In genomic region chr11:124875401-124875800, GRCh38 we compare ENCODE assay signal across 1 cellular context.
TF ChIP-seq lines count a peak whose summit lies in the region.

No MANE protein-coding gene starts in this region.

TF ChIP-seq in H1, 55 proteins besides CTCF, POLR2A, EP300 and RAD21:
- TF ChIP-seq BCL11A (IDR thresholded peaks at IDR 0.05; ENCODE audit: low read depth in 2 of 2, low read length in 2 of 2) (no peak), RFX5 (IDR thresholded peaks at IDR 0.05; ENCODE audit: borderline replicate concordance, low read depth, low read length) (no peak), EZH2 (IDR thresholded peaks at IDR 0.05; ENCODE audit: low read depth, low read length, severe bottlenecking) (no peak), GABPA (IDR thresholded peaks at IDR 0.05; ENCODE audit: borderline replicate concordance, insufficient read depth, low read length) (no peak), JUND (IDR thresholded peaks at IDR 0.05; ENCODE audit: low read length) (no peak), JUN (IDR thresholded peaks at IDR 0.05; ENCODE audit: low read depth, low read length) (no peak), SIX5 (IDR thresholded peaks at IDR 0.05; ENCODE audit: low read depth, low read length) (no peak), POLR2AphosphoS5 (IDR thresholded peaks at IDR 0.05; ENCODE audit: low read depth, low read length) (no peak), POU5F1 (IDR thresholded peaks at IDR 0.05; ENCODE audit: low read depth, low read length) (no peak), CHD2 (IDR thresholded peaks at IDR 0.05; ENCODE audit: low read length) (no peak), SUZ12 (IDR thresholded peaks at IDR 0.05; ENCODE audit: low read length) (no peak)
- TF ChIP-seq, protein P1, sequence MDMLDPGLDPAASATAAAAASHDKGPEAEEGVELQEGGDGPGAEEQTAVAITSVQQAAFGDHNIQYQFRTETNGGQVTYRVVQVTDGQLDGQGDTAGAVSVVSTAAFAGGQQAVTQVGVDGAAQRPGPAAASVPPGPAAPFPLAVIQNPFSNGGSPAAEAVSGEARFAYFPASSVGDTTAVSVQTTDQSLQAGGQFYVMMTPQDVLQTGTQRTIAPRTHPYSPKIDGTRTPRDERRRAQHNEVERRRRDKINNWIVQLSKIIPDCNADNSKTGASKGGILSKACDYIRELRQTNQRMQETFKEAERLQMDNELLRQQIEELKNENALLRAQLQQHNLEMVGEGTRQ (IDR thresholded peaks at IDR 0.05; ENCODE audit: low read length) = no peak
